10 cellular contexts compared by ENCODE assay signal in the genomic region with DNA sequence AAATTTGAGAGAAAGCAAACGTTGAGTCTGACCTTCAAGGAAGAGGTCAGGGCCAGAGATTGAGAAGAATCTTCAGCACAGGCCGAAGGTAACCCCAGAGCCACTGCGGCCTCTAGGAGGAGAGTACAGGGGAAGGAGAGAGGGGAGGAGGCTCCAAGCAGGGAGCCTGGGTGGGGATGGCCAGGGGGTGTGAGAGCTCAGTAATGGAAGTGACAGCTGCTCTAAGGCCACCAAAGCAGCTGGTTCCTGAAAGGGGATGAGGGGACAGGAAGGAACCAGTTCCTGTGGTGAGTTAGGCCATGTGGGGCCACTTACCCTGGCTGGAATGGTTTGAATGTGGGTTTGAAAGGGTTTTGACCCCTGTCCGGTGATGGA. TPM values are rescaled to one million over a fixed set of nuclear protein-coding genes. Genes with fewer than 3 reads are reported as not detected.
DNase-seq lines count a peak whose midpoint lies in the region; ATAC-seq and TF ChIP-seq lines count a peak whose summit lies in the region.
"Had no signal": no experiment of that assay in that cellular context is flagged by ENCODE, and none has a peak within 500 bp of the region (broad histone marks: within the 10 kb centered on the region; RNA-seq: fewer than 3 reads in every experiment).

No MANE protein-coding gene starts in this region.

- DNase-seq in NCI-H146 (lab: John Stamatoyannopoulos, UW) (peak; percentile 1), NCI-H146 treated with DMSO at 0.1 percent for 48 hours (lab: John Stamatoyannopoulos, UW; ENCODE audit: unreplicated experiment) (no peak), HFFc6 (no peak), WTC11 (ENCODE audit: low spot score) (no peak), posterior vena cava (ENCODE audit: low spot score) (no peak), NCI-H1694 treated with DMSO at 0.1 percent for 48 hours (lab: John Stamatoyannopoulos, UW) (no peak)
- DNase-seq: foreskin fibroblast, NCI-H1417 treated with DMSO at 0.1 percent for 48 hours had no signal

- POLR2A ChIA-PET in WTC11 (lab: Charles Lee) = no interaction called here

- no peaks in the 10 kb centered on the region for H3K9me3 Mint-ChIP-seq in HFFc6
- H3K9me3 Mint-ChIP-seq in WTC11 = no peaks in the 10 kb centered on the region
- H3K9me3 Mint-ChIP-seq in nephron = no peaks in the 10 kb centered on the region

- H3K36me3 Mint-ChIP-seq in HFFc6 (ENCODE audit: low read depth) = peaks cover 5% of the 10 kb centered on the region; the same call in 1 of the 2 replicates
- peaks cover 24% of the 10 kb centered on the region for H3K36me3 Mint-ChIP-seq in WTC11
- peaks cover 14% of the 10 kb centered on the region for H3K36me3 Mint-ChIP-seq in nephron (ENCODE audit: low read depth)

- H3K4me1 Mint-ChIP-seq in HFFc6 (ENCODE audit: low read depth) (no peaks in the 10 kb centered on the region), WTC11 (no peaks in the 10 kb centered on the region), nephron (peaks cover 24% of the 10 kb centered on the region)

- H3K4me3 Mint-ChIP-seq in HFFc6 (no peak overlapping the region), WTC11 (no peak overlapping the region), nephron (peak overlapping the region in 2 of 3 experiments; percentile 2 to 37)

- H3K27me3 Mint-ChIP-seq in HFFc6 (ENCODE audit: insufficient read depth) = no peaks in the 10 kb centered on the region; the same call in none of the 2 replicates
- H3K27me3 Mint-ChIP-seq in WTC11 (ENCODE audit: low read depth) = no peaks in the 10 kb centered on the region
- H3K27me3 Mint-ChIP-seq in nephron (ENCODE audit: low read depth) = no peaks in the 10 kb centered on the region

- intact Hi-C loops in posterior vena cava (cut with DNase I) = no loop called here

- TF ChIP-seq CTCF in HFFc6 (IDR thresholded peaks at IDR 0.05) (no peak), WTC11 (IDR thresholded peaks at IDR 0.05) (no peak), nephron (IDR thresholded peaks at IDR 0.05; ENCODE audit: unreplicated experiment in 3 of 3) (no peak)

- ATAC-seq in WTC11 (no peak), HG03565 (IDR thresholded peaks at IDR 0.05; ENCODE audit: unreplicated experiment) (no peak)

- H3K27ac Mint-ChIP-seq in HFFc6 (0 out of 2 replicates have a peak overlapping the region, but pooled peaks have one; percentile 8), WTC11 (peak overlapping the region; percentile 90; the same call in 1 of the 2 replicates), nephron (peak overlapping the region; percentile 46 to 73 (median 67))

- CTCF ChIA-PET in WTC11 (lab: Charles Lee) = interaction anchor here (1.0 kb wide), 2 partner anchors 9 to 12 kb away, joined by 3 to 4 read pairs; no protein-coding TSS in a partner anchor

TF ChIP-seq in WTC11, 78 proteins besides CTCF, POLR2A, EP300 and RAD21 (continues in another document):
- TF ChIP-seq, protein P1, sequence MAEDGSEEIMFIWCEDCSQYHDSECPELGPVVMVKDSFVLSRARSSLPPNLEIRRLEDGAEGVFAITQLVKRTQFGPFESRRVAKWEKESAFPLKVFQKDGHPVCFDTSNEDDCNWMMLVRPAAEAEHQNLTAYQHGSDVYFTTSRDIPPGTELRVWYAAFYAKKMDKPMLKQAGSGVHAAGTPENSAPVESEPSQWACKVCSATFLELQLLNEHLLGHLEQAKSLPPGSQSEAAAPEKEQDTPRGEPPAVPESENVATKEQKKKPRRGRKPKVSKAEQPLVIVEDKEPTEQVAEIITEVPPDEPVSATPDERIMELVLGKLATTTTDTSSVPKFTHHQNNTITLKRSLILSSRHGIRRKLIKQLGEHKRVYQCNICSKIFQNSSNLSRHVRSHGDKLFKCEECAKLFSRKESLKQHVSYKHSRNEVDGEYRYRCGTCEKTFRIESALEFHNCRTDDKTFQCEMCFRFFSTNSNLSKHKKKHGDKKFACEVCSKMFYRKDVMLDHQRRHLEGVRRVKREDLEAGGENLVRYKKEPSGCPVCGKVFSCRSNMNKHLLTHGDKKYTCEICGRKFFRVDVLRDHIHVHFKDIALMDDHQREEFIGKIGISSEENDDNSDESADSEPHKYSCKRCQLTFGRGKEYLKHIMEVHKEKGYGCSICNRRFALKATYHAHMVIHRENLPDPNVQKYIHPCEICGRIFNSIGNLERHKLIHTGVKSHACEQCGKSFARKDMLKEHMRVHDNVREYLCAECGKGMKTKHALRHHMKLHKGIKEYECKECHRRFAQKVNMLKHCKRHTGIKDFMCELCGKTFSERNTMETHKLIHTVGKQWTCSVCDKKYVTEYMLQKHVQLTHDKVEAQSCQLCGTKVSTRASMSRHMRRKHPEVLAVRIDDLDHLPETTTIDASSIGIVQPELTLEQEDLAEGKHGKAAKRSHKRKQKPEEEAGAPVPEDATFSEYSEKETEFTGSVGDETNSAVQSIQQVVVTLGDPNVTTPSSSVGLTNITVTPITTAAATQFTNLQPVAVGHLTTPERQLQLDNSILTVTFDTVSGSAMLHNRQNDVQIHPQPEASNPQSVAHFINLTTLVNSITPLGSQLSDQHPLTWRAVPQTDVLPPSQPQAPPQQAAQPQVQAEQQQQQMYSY (CRISPR knock-in tag; IDR thresholded peaks at IDR 0.05) = no peak
- no peak for TF ChIP-seq SP1 (CRISPR knock-in tag; conservative IDR thresholded peaks at IDR 0.05)
- TF ChIP-seq TCF7 (CRISPR knock-in tag; IDR thresholded peaks at IDR 0.05; ENCODE audit: low read depth) = no peak
- no peak for TF ChIP-seq SMAD4 (CRISPR knock-in tag; IDR thresholded peaks at IDR 0.05)
- TF ChIP-seq ESRRA (CRISPR knock-in tag; IDR thresholded peaks at IDR 0.05; ENCODE audit: borderline replicate concordance) = no peak
- TF ChIP-seq, protein P2, sequence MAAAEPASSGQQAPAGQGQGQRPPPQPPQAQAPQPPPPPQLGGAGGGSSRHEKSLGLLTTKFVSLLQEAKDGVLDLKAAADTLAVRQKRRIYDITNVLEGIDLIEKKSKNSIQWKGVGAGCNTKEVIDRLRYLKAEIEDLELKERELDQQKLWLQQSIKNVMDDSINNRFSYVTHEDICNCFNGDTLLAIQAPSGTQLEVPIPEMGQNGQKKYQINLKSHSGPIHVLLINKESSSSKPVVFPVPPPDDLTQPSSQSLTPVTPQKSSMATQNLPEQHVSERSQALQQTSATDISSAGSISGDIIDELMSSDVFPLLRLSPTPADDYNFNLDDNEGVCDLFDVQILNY (CRISPR knock-in tag; IDR thresholded peaks at IDR 0.05) = no peak
- no peak for TF ChIP-seq SOX15 (CRISPR knock-in tag; IDR thresholded peaks at IDR 0.05)
- TF ChIP-seq JAZF1 (CRISPR knock-in tag; IDR thresholded peaks at IDR 0.05) = no peak
- TF ChIP-seq, protein P3, sequence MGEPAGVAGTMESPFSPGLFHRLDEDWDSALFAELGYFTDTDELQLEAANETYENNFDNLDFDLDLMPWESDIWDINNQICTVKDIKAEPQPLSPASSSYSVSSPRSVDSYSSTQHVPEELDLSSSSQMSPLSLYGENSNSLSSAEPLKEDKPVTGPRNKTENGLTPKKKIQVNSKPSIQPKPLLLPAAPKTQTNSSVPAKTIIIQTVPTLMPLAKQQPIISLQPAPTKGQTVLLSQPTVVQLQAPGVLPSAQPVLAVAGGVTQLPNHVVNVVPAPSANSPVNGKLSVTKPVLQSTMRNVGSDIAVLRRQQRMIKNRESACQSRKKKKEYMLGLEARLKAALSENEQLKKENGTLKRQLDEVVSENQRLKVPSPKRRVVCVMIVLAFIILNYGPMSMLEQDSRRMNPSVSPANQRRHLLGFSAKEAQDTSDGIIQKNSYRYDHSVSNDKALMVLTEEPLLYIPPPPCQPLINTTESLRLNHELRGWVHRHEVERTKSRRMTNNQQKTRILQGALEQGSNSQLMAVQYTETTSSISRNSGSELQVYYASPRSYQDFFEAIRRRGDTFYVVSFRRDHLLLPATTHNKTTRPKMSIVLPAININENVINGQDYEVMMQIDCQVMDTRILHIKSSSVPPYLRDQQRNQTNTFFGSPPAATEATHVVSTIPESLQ (CRISPR knock-in tag; IDR thresholded peaks at IDR 0.05) = no peak
- TF ChIP-seq, protein P4, sequence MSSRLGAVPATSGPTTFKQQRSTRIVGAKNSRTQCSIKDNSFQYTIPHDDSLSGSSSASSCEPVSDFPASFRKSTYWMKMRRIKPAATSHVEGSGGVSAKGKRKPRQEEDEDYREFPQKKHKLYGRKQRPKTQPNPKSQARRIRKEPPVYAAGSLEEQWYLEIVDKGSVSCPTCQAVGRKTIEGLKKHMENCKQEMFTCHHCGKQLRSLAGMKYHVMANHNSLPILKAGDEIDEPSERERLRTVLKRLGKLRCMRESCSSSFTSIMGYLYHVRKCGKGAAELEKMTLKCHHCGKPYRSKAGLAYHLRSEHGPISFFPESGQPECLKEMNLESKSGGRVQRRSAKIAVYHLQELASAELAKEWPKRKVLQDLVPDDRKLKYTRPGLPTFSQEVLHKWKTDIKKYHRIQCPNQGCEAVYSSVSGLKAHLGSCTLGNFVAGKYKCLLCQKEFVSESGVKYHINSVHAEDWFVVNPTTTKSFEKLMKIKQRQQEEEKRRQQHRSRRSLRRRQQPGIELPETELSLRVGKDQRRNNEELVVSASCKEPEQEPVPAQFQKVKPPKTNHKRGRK (CRISPR knock-in tag; IDR thresholded peaks at IDR 0.05; ENCODE audit: borderline replicate concordance) = no peak
- TF ChIP-seq KAT7 (CRISPR knock-in tag; IDR thresholded peaks at IDR 0.05; ENCODE audit: borderline replicate concordance) = no peak
- TF ChIP-seq, protein P5, sequence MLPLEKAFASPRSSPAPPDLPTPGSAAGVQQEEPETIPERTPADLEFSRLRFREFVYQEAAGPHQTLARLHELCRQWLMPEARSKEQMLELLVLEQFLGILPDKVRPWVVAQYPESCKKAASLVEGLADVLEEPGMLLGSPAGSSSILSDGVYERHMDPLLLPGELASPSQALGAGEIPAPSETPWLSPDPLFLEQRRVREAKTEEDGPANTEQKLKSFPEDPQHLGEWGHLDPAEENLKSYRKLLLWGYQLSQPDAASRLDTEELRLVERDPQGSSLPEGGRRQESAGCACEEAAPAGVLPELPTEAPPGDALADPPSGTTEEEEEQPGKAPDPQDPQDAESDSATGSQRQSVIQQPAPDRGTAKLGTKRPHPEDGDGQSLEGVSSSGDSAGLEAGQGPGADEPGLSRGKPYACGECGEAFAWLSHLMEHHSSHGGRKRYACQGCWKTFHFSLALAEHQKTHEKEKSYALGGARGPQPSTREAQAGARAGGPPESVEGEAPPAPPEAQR (CRISPR knock-in tag; IDR thresholded peaks at IDR 0.05) = no peak

RNA-seq across cellular contexts. Expression of a gene that starts 46.1 kb away (rescaled TPM):
- 10 to 100 TPM; 38.4 to 47.3 (median 43.3) TPM for total RNA-seq in HFFc6 (2021; fragmentation: NEBNext Ultra II Directional; extraction: Animal tissue kit (Norgen Biotek cat#: 25700))
- total RNA-seq in WTC11 (2021) (49.4 to 55.7 TPM (median 50.3 TPM) in 3 replicates), posterior vena cava (10 to 100 TPM; 38.0 to 44.6 TPM)

Comparison
In these comparisons a context has a peak if more than half of its experiments do, and no peak if none do; other contexts are left out.
1. H3K27ac Mint-ChIP-seq: peak in every context shown above with its lines; median percentile 90 in WTC11; 67 in nephron; 8 in HFFc6.
2. H3K4me3 Mint-ChIP-seq: peak in nephron (2 of 3); none in HFFc6 (single experiment) and WTC11 (single experiment).